6 cellular contexts compared by ENCODE assay signal in genomic region chr9:129081388-129081889, GRCh38. TPM values are rescaled to one million over a fixed set of nuclear protein-coding genes. Genes with fewer than 3 reads are reported as not detected.
A peak's percentile ranks its signal among the peaks of the same experiment; 100 is the strongest.
DNase-seq lines count a peak whose midpoint lies in the region; ATAC-seq and TF ChIP-seq lines count a peak whose summit lies in the region.

No MANE protein-coding gene starts in this region.

- H3K36me3 ChIP-seq in duodenal mucosa (ENCODE audit: control insufficient read depth in 1 of 2, insufficient read depth in 2 of 2, low read length in 2 of 2) (peaks cover 14 to 28% of the 10 kb centered on the region in 2 donors), sigmoid colon (peaks cover 0 to 20% (median 11%) of the 10 kb centered on the region in 4 donors)

- intact Hi-C loops in sigmoid colon (cut with DNase I): loop anchor here (5.0 kb wide), 1 partner anchor 44 kb away; the partner anchor contains the start of gene MIGA2

- no peak for TF ChIP-seq POLR2A in sigmoid colon (IDR thresholded peaks at IDR 0.05)

- no peak for TF ChIP-seq EP300 in sigmoid colon (IDR thresholded peaks at IDR 0.05)

- no peak for ATAC-seq in GM21515 (IDR thresholded peaks at IDR 0.05; ENCODE audit: unreplicated experiment)

- no peak for TF ChIP-seq CTCF in AG10803 (conservative IDR thresholded peaks at IDR 0.05; ENCODE audit: low read length)
- no peak for TF ChIP-seq CTCF in HL-60 (IDR thresholded peaks at IDR 0.05; ENCODE audit: insufficient read depth, low read length)
- no peak for TF ChIP-seq CTCF in sigmoid colon (IDR thresholded peaks at IDR 0.05)

- DNase-seq in AG10803 (ENCODE audit: low read depth): no peak
- DNase-seq in HL-60 (ENCODE audit: low read depth in 1 of 2, low spot score in 1 of 2): peak in 1 of 2 experiments; percentile 31
- no peak for DNase-seq in sigmoid colon
- no peak for DNase-seq in inferior parietal cortex (ENCODE audit: extremely low spot score)

- peaks cover 46 to 59% of the 10 kb centered on the region in 2 donors for H3K4me1 ChIP-seq in duodenal mucosa (ENCODE audit: control insufficient read depth in 1 of 2, insufficient read depth in 2 of 2, low read length in 2 of 2)
- H3K4me1 ChIP-seq in sigmoid colon: peaks cover 0 to 23% (median 17%) of the 10 kb centered on the region in 4 donors

- peak overlapping the region; percentile 72 to 73 for H3K9ac ChIP-seq in duodenal mucosa (ENCODE audit: low read depth in 1 of 2, low read length in 2 of 2)

- 1 to 3% methylated on average over 30 of the region's 30 CpGs for WGBS in sigmoid colon, 2 donors

- H3K9me3 ChIP-seq in duodenal mucosa (ENCODE audit: control insufficient read depth in 1 of 2, low read length in 2 of 2) (no peaks in the 10 kb centered on the region), sigmoid colon (no peaks in the 10 kb centered on the region)

- H3K4me3 ChIP-seq in AG10803 (ENCODE audit: low read length) (peak overlapping the region; percentile 85), HL-60 (replicated peaks; ENCODE audit: insufficient read depth, low read length) (peak overlapping the region; percentile 85), duodenal mucosa (ENCODE audit: low read depth in 1 of 2, low read length in 2 of 2) (peak overlapping the region; percentile 79 to 93), sigmoid colon (peak overlapping the region; percentile 63 to 85 (median 80))

- H3K27ac ChIP-seq in HL-60 (replicated peaks) (peak overlapping the region; percentile 80), duodenal mucosa (ENCODE audit: low read depth, low read length) (peak overlapping the region; percentile 85), sigmoid colon (peak overlapping the region; percentile 83 to 92 (median 86))

- H3K27me3 ChIP-seq in HL-60 (ENCODE audit: insufficient read depth, poor library complexity, severe bottlenecking): no peaks in the 10 kb centered on the region
- no peaks in the 10 kb centered on the region for H3K27me3 ChIP-seq in duodenal mucosa (ENCODE audit: control insufficient read depth in 1 of 2, insufficient read depth in 2 of 2, low read length in 2 of 2)
- no peaks in the 10 kb centered on the region for H3K27me3 ChIP-seq in sigmoid colon

RNA-seq across cellular contexts. Expression of gene DOLPP1, which starts 0.5 kb away (rescaled TPM):
- total RNA-seq in sigmoid colon: 1 to 10 TPM; 2.3 to 4.3 (median 3.4) TPM
- 10 to 100 TPM in 1 of 3 donors, 1 to 10 TPM in 2; 9.0 to 39.4 (median 9.7) TPM for polyA plus RNA-seq in sigmoid colon

RNA-seq across cellular contexts. Expression of gene CRAT, which starts 29.2 kb away (rescaled TPM):
- total RNA-seq in sigmoid colon: 10 to 100 TPM; 49.6 to 58.8 (median 52.7) TPM
- 10 to 100 TPM; 49.8 to 66.8 (median 58.3) TPM for polyA plus RNA-seq in sigmoid colon

RNA-seq across cellular contexts. Expression of gene PTPA, which starts 29.8 kb away (rescaled TPM):
- 10 to 100 TPM; 50.2 to 79.5 (median 77.4) TPM for total RNA-seq in sigmoid colon
- 100 to 1,000 TPM in 1 of 3 donors, 10 to 100 TPM in 2; 67.3 to 141 (median 88.3) TPM for polyA plus RNA-seq in sigmoid colon

RNA-seq across cellular contexts. Expression of gene MIGA2, which starts 45.0 kb away (rescaled TPM):
- 10 to 100 TPM; 18.1 to 30.5 (median 25.1) TPM for total RNA-seq in sigmoid colon
- 10 to 100 TPM in 1 of 3 donors, 1 to 10 TPM in 2; 8.4 to 44.3 (median 9.9) TPM for polyA plus RNA-seq in sigmoid colon

RNA-seq across cellular contexts. Expression of gene SH3GLB2, which starts 53.3 kb away (rescaled TPM):
- total RNA-seq in sigmoid colon: 10 to 100 TPM; 66.7 to 78.3 (median 72.9) TPM
- 100 to 1,000 TPM in 1 of 3 donors, 10 to 100 TPM in 2; 49.7 to 143 (median 62.5) TPM for polyA plus RNA-seq in sigmoid colon
